In genomic region chr5:179568731-179569130, GRCh38 we compare ENCODE assay signal across 12 cellular contexts. TPM values are rescaled to one million over a fixed set of nuclear protein-coding genes. Genes with fewer than 3 reads are reported as not detected.
DNase-seq lines count a peak whose midpoint lies in the region; ATAC-seq and TF ChIP-seq lines count a peak whose summit lies in the region.
"Had no signal": no experiment of that assay in that cellular context is flagged by ENCODE, and none has a peak within 500 bp of the region (broad histone marks: within the 10 kb centered on the region; RNA-seq: fewer than 3 reads in every experiment).

No MANE protein-coding gene starts in this region.

- no peaks in the 10 kb centered on the region for H3K9me3 ChIP-seq in MG63
- no peaks in the 10 kb centered on the region for H3K9me3 ChIP-seq in ascending aorta
- H3K9me3 ChIP-seq in gastroesophageal sphincter: no peaks in the 10 kb centered on the region
- H3K9me3 ChIP-seq: suprapubic skin had no signal

- no peaks in the 10 kb centered on the region for H3K27me3 ChIP-seq in MG63
- no peaks in the 10 kb centered on the region for H3K27me3 ChIP-seq in ascending aorta
- no peaks in the 10 kb centered on the region for H3K27me3 ChIP-seq in gastroesophageal sphincter
- H3K27me3 ChIP-seq: suprapubic skin had no signal

- TF ChIP-seq CTCF in ascending aorta (IDR thresholded peaks at IDR 0.05) (no peak), gastroesophageal sphincter (IDR thresholded peaks at IDR 0.05) (no peak)

- no peaks in the 10 kb centered on the region for H3K27me3 Mint-ChIP-seq in dendritic cell treated with granulocyte-macrophage colony-stimulating factor and Interleukin-4, amounts not matched to agents 40 ng/mL and 50 ng/mL, for 4 days
- no peaks in the 10 kb centered on the region for H3K27me3 Mint-ChIP-seq in naive B cell

- no peaks in the 10 kb centered on the region for H3K9me3 Mint-ChIP-seq in dendritic cell treated with granulocyte-macrophage colony-stimulating factor and Interleukin-4, amounts not matched to agents 40 ng/mL and 50 ng/mL, for 4 days
- H3K9me3 Mint-ChIP-seq in naive B cell: no peaks in the 10 kb centered on the region

- H3K4me3 ChIP-seq in MG63 (no peak overlapping the region), ascending aorta (no peak overlapping the region), gastroesophageal sphincter (no peak overlapping the region)
- H3K4me3 ChIP-seq: suprapubic skin had no signal

- WGBS in gastroesophageal sphincter (ENCODE audit: low coverage in 1 of 2), 2 donors: 39 to 46% methylated on average over 6 to 7 of the region's 7 CpGs

- H3K4me1 ChIP-seq in ascending aorta (no peaks in the 10 kb centered on the region), gastroesophageal sphincter (no peaks in the 10 kb centered on the region)
- H3K4me1 ChIP-seq: suprapubic skin had no signal

- intact Hi-C loops in dendritic cell treated with granulocyte-macrophage colony-stimulating factor and Interleukin-4, amounts not matched to agents 40 ng/mL and 50 ng/mL, for 4 days (cut with micrococcal nuclease): no loop called here
- intact Hi-C loops in ascending aorta (cut with DNase I): no loop called here

- peaks cover 89% of the 10 kb centered on the region for H3K36me3 Mint-ChIP-seq in dendritic cell treated with granulocyte-macrophage colony-stimulating factor and Interleukin-4, amounts not matched to agents 40 ng/mL and 50 ng/mL, for 4 days (ENCODE audit: low read depth)
- peaks cover 17 to 21% of the 10 kb centered on the region in 2 donors for H3K36me3 Mint-ChIP-seq in naive B cell

- H3K27ac Mint-ChIP-seq in dendritic cell treated with granulocyte-macrophage colony-stimulating factor and Interleukin-4, amounts not matched to agents 40 ng/mL and 50 ng/mL, for 4 days: peak overlapping the region; percentile 60
- H3K27ac Mint-ChIP-seq in naive B cell: peak overlapping the region in 5 of 6 donors; percentile 25 to 95 (median 70)

- no peak for TF ChIP-seq EP300 in gastroesophageal sphincter (IDR thresholded peaks at IDR 0.05)

- H3K4me3 Mint-ChIP-seq in dendritic cell treated with granulocyte-macrophage colony-stimulating factor and Interleukin-4, amounts not matched to agents 40 ng/mL and 50 ng/mL, for 4 days: no peak overlapping the region
- no peak overlapping the region for H3K4me3 Mint-ChIP-seq in naive B cell

- no peak for TF ChIP-seq POLR2A in gastroesophageal sphincter (IDR thresholded peaks at IDR 0.05)

- no peak for ATAC-seq in naive B cell (ENCODE audit: low read depth in 2 of 2)
- ATAC-seq in gastroesophageal sphincter: no peak

- H3K27ac ChIP-seq in ascending aorta (no peak overlapping the region), gastroesophageal sphincter (no peak overlapping the region)
- H3K27ac ChIP-seq: epithelial cell of prostate, suprapubic skin had no signal

- H3K36me3 ChIP-seq in MG63: peaks cover 77% of the 10 kb centered on the region
- peaks cover 50 to 77% of the 10 kb centered on the region in 2 donors for H3K36me3 ChIP-seq in ascending aorta
- peaks cover 0 to 96% of the 10 kb centered on the region in 2 donors for H3K36me3 ChIP-seq in gastroesophageal sphincter

- H3K4me1 Mint-ChIP-seq in dendritic cell treated with granulocyte-macrophage colony-stimulating factor and Interleukin-4, amounts not matched to agents 40 ng/mL and 50 ng/mL, for 4 days (ENCODE audit: low read depth): peaks cover 6% of the 10 kb centered on the region
- peaks cover 0 to 5% (median 0%) of the 10 kb centered on the region in 3 donors for H3K4me1 Mint-ChIP-seq in naive B cell

- DNase-seq in CMK (ENCODE audit: low read depth) (peak; percentile 74), OCI-M1 (lab: John Stamatoyannopoulos, UW) (peak; percentile 87), naive B cell (no peak), MG63 (no peak), ascending aorta (ENCODE audit: low spot score in 2 of 2) (no peak)
- DNase-seq in stimulated activated CD4-positive, alpha-beta T cell treated with anti-CD3 and anti-CD28 coated beads, Interleukin-1b, Interleukin-23, amount 100 ng/mL, for 48 hours: no peak
- DNase-seq: glutamatergic neuron; stimulated activated CD4-positive, alpha-beta T cell treated with anti-CD3 and anti-CD28 coated beads, Interleukin-12 subunit alpha, Interleukin-12 subunit beta, amount 100 ng/mL, for 4 hours had no signal

RNA-seq across cellular contexts. Expression of gene RUFY1, which starts 18.4 kb away (rescaled TPM):
- 10 to 100 TPM; 12.9 to 63.5 (median 42.2) TPM for polyA plus RNA-seq in naive B cell (ENCODE audit: low read depth in 6 of 6)
- total RNA-seq in MG63 (2014; rRNA removed; shearing (Covaris generic); ENCODE audit: low replicate concordance): 65.6 and 71.4 TPM in 2 replicates
- total RNA-seq in ascending aorta (12.2 TPM), gastroesophageal sphincter (10 to 100 TPM; 38.1 to 59.0 (median 54.8) TPM)

RNA-seq across cellular contexts. Expression of gene HNRNPH1, which starts 54.7 kb away (rescaled TPM):
- polyA plus RNA-seq in naive B cell (ENCODE audit: low read depth in 6 of 6): 100 to 1,000 TPM in 4 of 6 donors, 10 to 100 TPM in 2; 21.4 to 139 (median 111) TPM
- 45.4 and 70.6 TPM in 2 replicates for total RNA-seq in MG63 (2014; rRNA removed; shearing (Covaris generic); ENCODE audit: low replicate concordance)
- total RNA-seq in ascending aorta (206 TPM), gastroesophageal sphincter (100 to 1,000 TPM; 250 to 604 (median 331) TPM)

Comparison
In these comparisons a context has a peak if more than half of its experiments do, and no peak if none do; other contexts are left out.
1. DNase-seq: peak in CMK (single experiment) and OCI-M1 (single experiment); none in naive B cell (single experiment), MG63 (single experiment), ascending aorta (0 of 2) and stimulated activated CD4-positive, alpha-beta T cell treated with anti-CD3 and anti-CD28 coated beads, Interleukin-1b, Interleukin-23, amount 100 ng/mL, for 48 hours (single experiment).